32 cellular contexts compared by ENCODE assay signal in the genomic region with DNA sequence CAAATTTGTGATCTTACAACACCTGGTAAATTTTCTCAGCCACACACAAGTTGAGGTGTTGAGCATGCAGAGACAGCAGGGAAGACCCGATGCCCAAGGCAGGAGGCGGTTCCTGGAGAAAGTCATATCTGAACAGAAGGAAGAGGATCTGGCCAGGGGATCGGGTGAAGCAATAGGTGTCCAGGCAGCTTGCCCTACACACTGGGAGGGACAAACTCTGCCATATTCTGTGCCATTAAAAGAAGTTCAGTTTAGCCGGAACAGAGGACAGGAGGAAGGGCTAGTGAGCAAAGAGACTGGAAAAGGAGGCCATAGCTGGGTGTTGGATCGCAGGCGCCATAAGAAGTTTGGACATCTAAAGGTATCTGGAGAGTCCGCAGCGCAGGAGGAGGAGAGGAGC.
"Had no signal": no experiment of that assay in that cellular context is flagged by ENCODE, and none has a peak within 500 bp of the region (broad histone marks: within the 10 kb centered on the region; RNA-seq: fewer than 3 reads in every experiment).

No MANE protein-coding gene starts in this region.

- H3K79me2 ChIP-seq: parathyroid adenoma had no signal

- H3K27me3 ChIP-seq: dorsolateral prefrontal cortex, sigmoid colon, stomach, thyroid gland, upper lobe of right lung had no signal

- H3K4me3 Mint-ChIP-seq: activated naive CD8-positive, alpha-beta T cell; mesothelial cell of epicardium; naive B cell; nephron progenitor cell; stimulated activated effector memory CD8-positive, alpha-beta T cell treated with anti-CD3 and anti-CD28 coated beads, Interleukin-12 subunit alpha, Interleukin-12 subunit beta, amount 100 ng/mL, for 72 hours; T-helper 17 cell had no signal

- H3K4me3 ChIP-seq: coronary artery, dorsolateral prefrontal cortex, psoas muscle, sigmoid colon, stomach, thyroid gland, upper lobe of right lung had no signal

- H3K4me1 ChIP-seq: parathyroid adenoma, stomach, thyroid gland, upper lobe of right lung had no signal

- H2AFZ ChIP-seq: parathyroid adenoma had no signal

- H3K36me3 ChIP-seq: sigmoid colon, stomach, thyroid gland, upper lobe of right lung, WERI-Rb-1 had no signal

- H3K9me3 ChIP-seq: psoas muscle, sigmoid colon, stomach, thyroid gland, upper lobe of right lung had no signal

- H3K27ac Mint-ChIP-seq: activated naive CD8-positive, alpha-beta T cell; mesothelial cell of epicardium; stimulated activated effector memory CD8-positive, alpha-beta T cell treated with anti-CD3 and anti-CD28 coated beads, Interleukin-12 subunit alpha, Interleukin-12 subunit beta, amount 100 ng/mL, for 72 hours; T-helper 17 cell had no signal

- H3K36me3 Mint-ChIP-seq: activated naive CD8-positive, alpha-beta T cell; mesothelial cell of epicardium; naive B cell; stimulated activated effector memory CD8-positive, alpha-beta T cell treated with anti-CD3 and anti-CD28 coated beads, Interleukin-12 subunit alpha, Interleukin-12 subunit beta, amount 100 ng/mL, for 72 hours had no signal

- H3K27ac ChIP-seq: coronary artery, dorsolateral prefrontal cortex, parathyroid adenoma, psoas muscle, sigmoid colon, stomach, thyroid gland, upper lobe of right lung, WERI-Rb-1 had no signal

- DNase-seq: activated CD4-positive, alpha-beta T cell treated with anti-CD3 and anti-CD28 coated beads for 48 hours; activated CD4-positive, alpha-beta T cell treated with anti-CD3 and anti-CD28 coated beads, Interleukin-2, amount 50 U/mL, for 48 hours; activated CD8-positive, alpha-beta memory T cell treated with anti-CD3 and anti-CD28 coated beads for 24 hours; activated effector memory CD4-positive, alpha-beta T cell treated with Interleukin-2 at 50 U/mL for 16 hours; activated naive CD4-positive, alpha-beta T cell treated with Interleukin-2 at 50 U/mL for 16 hours; anterior cingulate cortex; cerebellar nuclear complex; effector memory CD4-positive, alpha-beta T cell; erythroblast; head of caudate nucleus; hippocampal formation; kidney; left colon; naive B cell; nephron progenitor cell; psoas muscle; sigmoid colon; small intestine; stimulated activated CD4-positive, alpha-beta T cell treated with anti-CD3 and anti-CD28 coated beads, Interleukin-4, amount 100 ng/mL, for 24 hours; stomach; T-helper 17 cell; T1000; thyroid gland; upper lobe of right lung; WERI-Rb-1 had no signal

- H3K4me1 Mint-ChIP-seq: mesothelial cell of epicardium; naive B cell; stimulated activated effector memory CD8-positive, alpha-beta T cell treated with anti-CD3 and anti-CD28 coated beads, Interleukin-12 subunit alpha, Interleukin-12 subunit beta, amount 100 ng/mL, for 72 hours; T-helper 17 cell had no signal

- H3K9ac ChIP-seq: parathyroid adenoma had no signal

- ATAC-seq: activated CD4-positive, CD25-positive, alpha-beta regulatory T cell treated with anti-CD3 and anti-CD28 coated beads, Interleukin-2, amount 50 U/mL, for 24 hours; left colon; psoas muscle; stimulated activated effector memory CD8-positive, alpha-beta T cell treated with anti-CD3 and anti-CD28 coated beads, Interleukin-12 subunit alpha, Interleukin-12 subunit beta, amount 100 ng/mL, for 72 hours; T-helper 17 cell; upper lobe of right lung had no signal

- H3K9me3 Mint-ChIP-seq: mesothelial cell of epicardium; nephron progenitor cell; stimulated activated effector memory CD8-positive, alpha-beta T cell treated with anti-CD3 and anti-CD28 coated beads, Interleukin-12 subunit alpha, Interleukin-12 subunit beta, amount 100 ng/mL, for 72 hours had no signal
